27 cellular contexts compared by ENCODE assay signal in the genomic region with DNA sequence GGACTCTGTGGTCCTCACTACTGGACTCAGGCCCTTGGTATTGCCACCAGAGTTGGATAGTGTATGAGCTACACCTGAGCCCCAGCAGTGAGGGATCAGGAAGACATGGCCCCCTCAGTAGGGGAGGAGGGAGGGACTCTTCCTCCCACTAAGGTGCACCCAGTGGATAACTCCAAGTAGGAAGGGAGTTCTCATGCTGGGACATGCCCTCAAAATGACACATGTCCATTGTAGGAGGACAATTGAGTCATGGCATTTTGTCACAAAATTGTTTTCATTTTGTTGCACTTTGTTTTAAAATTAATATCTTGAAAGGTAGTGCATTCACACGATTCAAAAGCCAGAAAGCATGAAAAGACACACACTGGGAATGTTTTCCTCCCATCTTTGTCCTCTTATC.
"Had no signal": no experiment of that assay in that cellular context is flagged by ENCODE, and none has a peak within 500 bp of the region (broad histone marks: within the 10 kb centered on the region; RNA-seq: fewer than 3 reads in every experiment).

No MANE protein-coding gene starts in this region.

- H3K27ac Mint-ChIP-seq: activated CD4-positive, alpha-beta T cell treated with anti-CD3 and anti-CD28 coated beads, Interleukin-2, amount 10 ng/mL, durations not matched to agents 7 days and 5 days; activated CD8-positive, alpha-beta memory T cell treated with anti-CD3 and anti-CD28 coated beads, Interleukin-2, amount 10 ng/mL, durations not matched to agents 7 days and 5 days; activated CD8-positive, alpha-beta T cell treated with anti-CD3 and anti-CD28 coated beads for 36 hours; activated naive CD4-positive, alpha-beta T cell treated with anti-CD3 and anti-CD28 coated beads, Interleukin-2, amount 50 U/mL, for 24 hours; endodermal cell; natural killer cell; stimulated activated naive CD8-positive, alpha-beta T cell treated with anti-CD3 and anti-CD28 coated beads, Interleukin-15, Interleukin-2, amounts not matched to agents 100 ng/mL and 50 ng/mL, for 24 hours had no signal

- H3K36me3 ChIP-seq: ovary, thyroid gland had no signal

- H3K4me3 Mint-ChIP-seq: activated CD4-positive, alpha-beta T cell treated with anti-CD3 and anti-CD28 coated beads, Interleukin-2, amount 10 ng/mL, durations not matched to agents 7 days and 5 days; activated CD8-positive, alpha-beta memory T cell treated with anti-CD3 and anti-CD28 coated beads, Interleukin-2, amount 10 ng/mL, durations not matched to agents 7 days and 5 days; activated CD8-positive, alpha-beta T cell treated with anti-CD3 and anti-CD28 coated beads for 36 hours; activated naive CD4-positive, alpha-beta T cell treated with anti-CD3 and anti-CD28 coated beads, Interleukin-2, amount 50 U/mL, for 24 hours; endodermal cell; immature natural killer cell; natural killer cell; stimulated activated naive CD8-positive, alpha-beta T cell treated with anti-CD3 and anti-CD28 coated beads, Interleukin-15, Interleukin-2, amounts not matched to agents 100 ng/mL and 50 ng/mL, for 24 hours had no signal

- H3K27ac ChIP-seq: hepatocyte, ovary, thyroid gland, VCaP had no signal

- H3K36me3 Mint-ChIP-seq: natural killer cell had no signal

- H3K9me3 Mint-ChIP-seq: activated CD4-positive, alpha-beta T cell treated with anti-CD3 and anti-CD28 coated beads, Interleukin-2, amount 10 ng/mL, durations not matched to agents 7 days and 5 days; activated CD8-positive, alpha-beta T cell treated with anti-CD3 and anti-CD28 coated beads for 36 hours; activated naive CD4-positive, alpha-beta T cell treated with anti-CD3 and anti-CD28 coated beads, Interleukin-2, amount 50 U/mL, for 24 hours; endodermal cell; immature natural killer cell; natural killer cell; stimulated activated naive CD8-positive, alpha-beta T cell treated with anti-CD3 and anti-CD28 coated beads, Interleukin-15, Interleukin-2, amounts not matched to agents 100 ng/mL and 50 ng/mL, for 24 hours had no signal

- H3K27me3 Mint-ChIP-seq: activated CD4-positive, alpha-beta T cell treated with anti-CD3 and anti-CD28 coated beads, Interleukin-2, amount 10 ng/mL, durations not matched to agents 7 days and 5 days; activated CD8-positive, alpha-beta memory T cell treated with anti-CD3 and anti-CD28 coated beads, Interleukin-2, amount 10 ng/mL, durations not matched to agents 7 days and 5 days; activated CD8-positive, alpha-beta T cell treated with anti-CD3 and anti-CD28 coated beads for 36 hours; activated naive CD4-positive, alpha-beta T cell treated with anti-CD3 and anti-CD28 coated beads, Interleukin-2, amount 50 U/mL, for 24 hours; stimulated activated naive CD8-positive, alpha-beta T cell treated with anti-CD3 and anti-CD28 coated beads, Interleukin-15, Interleukin-2, amounts not matched to agents 100 ng/mL and 50 ng/mL, for 24 hours had no signal

- H2AFZ ChIP-seq: hepatocyte had no signal

- H3K9me3 ChIP-seq: ascending aorta, ovary, thyroid gland had no signal

- DNase-seq: activated CD4-positive, alpha-beta T cell treated with anti-CD3 and anti-CD28 coated beads, Interleukin-2, amount 10 ng/mL, durations not matched to agents 7 days and 5 days; activated CD4-positive, CD25-positive, alpha-beta regulatory T cell treated with anti-CD3 and anti-CD28 coated beads, Interleukin-2, amount 50 U/mL, for 72 hours; activated CD8-positive, alpha-beta memory T cell treated with anti-CD3 and anti-CD28 coated beads, Interleukin-2, amount 10 ng/mL, durations not matched to agents 7 days and 5 days; activated CD8-positive, alpha-beta T cell treated with anti-CD3 and anti-CD28 coated beads for 36 hours; activated gamma-delta T cell; activated T-cell treated with anti-CD3 and anti-CD28 coated beads for 4 hours; cerebellar nuclear complex; endodermal cell; foreskin fibroblast; glutamatergic neuron; immature natural killer cell; left ventricle myocardium superior; midbrain; natural killer cell; ovary; right cardiac atrium; stimulated activated CD4-positive, alpha-beta T cell treated with anti-CD3 and anti-CD28 coated beads, Interleukin-1b, Interleukin-23, amount 100 ng/mL, for 48 hours; substantia nigra; SW 1271; thyroid gland had no signal

- H3K4me2 ChIP-seq: hepatocyte had no signal

- ATAC-seq: activated CD8-positive, alpha-beta memory T cell treated with anti-CD3 and anti-CD28 coated beads, Interleukin-2, amount 10 ng/mL, durations not matched to agents 7 days and 5 days; activated CD8-positive, alpha-beta T cell treated with anti-CD3 and anti-CD28 coated beads for 36 hours; left ventricle myocardium superior; natural killer cell; right cardiac atrium had no signal

- H3K4me3 ChIP-seq: ascending aorta, coronary artery, hepatocyte, ovary, skin epidermis, thyroid gland had no signal

- H3K27me3 ChIP-seq: ascending aorta, hepatocyte, ovary, thyroid gland had no signal
